Comparison of ENCODE assay signal across 8 cellular contexts in the genomic region with DNA sequence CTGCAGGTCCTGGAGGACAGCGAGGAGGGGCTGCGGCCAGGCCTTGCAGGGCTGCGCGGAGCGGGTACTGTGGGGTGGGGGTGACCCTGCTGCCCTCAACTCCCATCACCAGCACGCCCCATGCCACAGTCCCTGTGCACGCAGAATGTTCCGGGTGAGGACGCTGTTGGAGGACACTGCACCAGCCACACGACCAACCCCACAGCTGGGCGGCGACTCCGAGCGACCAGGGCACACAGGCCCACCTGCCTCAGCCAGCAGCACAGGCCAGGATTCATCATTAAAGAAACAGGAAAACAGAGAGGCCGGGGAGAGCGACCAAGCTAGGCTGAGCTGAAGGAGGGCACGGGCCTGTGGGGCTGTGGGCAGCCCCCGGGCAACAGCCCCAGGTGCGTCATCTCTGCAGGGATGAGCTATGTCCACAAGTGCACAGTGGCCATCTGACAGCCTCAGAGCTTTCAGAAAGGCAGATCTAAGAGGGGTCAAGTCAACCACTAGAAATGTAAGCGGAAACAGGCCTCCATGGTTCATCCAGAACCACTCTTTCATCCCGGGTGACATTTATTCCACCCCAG. TPM values are rescaled to one million over a fixed set of nuclear protein-coding genes. Genes with fewer than 3 reads are reported as not detected.
DNase-seq lines count a peak whose midpoint lies in the region; ATAC-seq and TF ChIP-seq lines count a peak whose summit lies in the region.

No MANE protein-coding gene starts in this region.

- H3K27me3 Mint-ChIP-seq in CD8-positive, alpha-beta memory T cell, result peaks cover 33 to 35% of the 10 kb centered on the region in 2 donors

- peak overlapping the region; percentile 39 to 76 (median 62) for H3K4me3 Mint-ChIP-seq in CD8-positive, alpha-beta memory T cell

- peaks cover 20% of the 10 kb centered on the region for H3K79me2 ChIP-seq in parathyroid adenoma

- peak overlapping the region; percentile 58 for H2AFZ ChIP-seq in parathyroid adenoma

- peaks cover 13% of the 10 kb centered on the region for H3K4me1 ChIP-seq in CD8-positive, alpha-beta memory T cell (ENCODE audit: insufficient read depth, low read length)
- no peaks in the 10 kb centered on the region for H3K4me1 ChIP-seq in parathyroid adenoma

- DNase-seq in CD8-positive, alpha-beta memory T cell, result no peak
- DNase-seq in RPMI8226, result peak; percentile 76
- no peak for DNase-seq in fibroblast of mammary gland (ENCODE audit: low read depth)
- DNase-seq in NCI-H1694 (lab: John Stamatoyannopoulos, UW), result no peak
- DNase-seq in NCI-H69 (lab: John Stamatoyannopoulos, UW), result no peak
- no peak for DNase-seq in DMS 273 (lab: John Stamatoyannopoulos, UW; ENCODE audit: unreplicated experiment)

- no peaks in the 10 kb centered on the region for H3K36me3 Mint-ChIP-seq in CD8-positive, alpha-beta memory T cell

- peaks cover 13 to 17% (median 17%) of the 10 kb centered on the region in 3 donors for H3K4me1 Mint-ChIP-seq in CD8-positive, alpha-beta memory T cell

- peaks cover 33% of the 10 kb centered on the region for H3K27me3 ChIP-seq in CD8-positive, alpha-beta memory T cell (ENCODE audit: insufficient read depth, low read length, poor library complexity, severe bottlenecking)
- no peaks in the 10 kb centered on the region for H3K27me3 ChIP-seq in parathyroid adenoma (ENCODE audit: control insufficient read depth, insufficient read depth, low read length)

- H3K9ac ChIP-seq in parathyroid adenoma, result no peak overlapping the region

- H3K27ac ChIP-seq in CD8-positive, alpha-beta memory T cell (ENCODE audit: low read depth, low read length), result no peak overlapping the region
- peak overlapping the region; percentile 86 for H3K27ac ChIP-seq in parathyroid adenoma

- H3K36me3 ChIP-seq in CD8-positive, alpha-beta memory T cell (ENCODE audit: insufficient read depth, low read length), result no peaks in the 10 kb centered on the region
- H3K36me3 ChIP-seq in parathyroid adenoma (ENCODE audit: control insufficient read depth, insufficient read depth, low read length), result no peaks in the 10 kb centered on the region

- no peak for TF ChIP-seq CTCF in fibroblast of mammary gland (conservative IDR thresholded peaks at IDR 0.05; ENCODE audit: control insufficient read depth, insufficient read depth, low read depth, low read length)
- TF ChIP-seq CTCF in parathyroid adenoma (IDR thresholded peaks at IDR 0.05), result no peak

- ATAC-seq in HG03571 (IDR thresholded peaks at IDR 0.05; ENCODE audit: unreplicated experiment), result no peak

- no peaks in the 10 kb centered on the region for H3K9me3 Mint-ChIP-seq in CD8-positive, alpha-beta memory T cell

- H3K27ac Mint-ChIP-seq in CD8-positive, alpha-beta memory T cell, result peak overlapping the region in 1 of 8 donors; percentile 14

- CTCF ChIA-PET in CD8-positive, alpha-beta memory T cell (lab: Charles Lee), result no interaction called here

- no peaks in the 10 kb centered on the region for H3K9me3 ChIP-seq in CD8-positive, alpha-beta memory T cell (ENCODE audit: low read length)
- H3K9me3 ChIP-seq in parathyroid adenoma (ENCODE audit: control insufficient read depth, low read length), result no peaks in the 10 kb centered on the region

- H3K4me3 ChIP-seq in CD8-positive, alpha-beta memory T cell (ENCODE audit: low read length), result no peak overlapping the region
- H3K4me3 ChIP-seq in fibroblast of mammary gland (ENCODE audit: control insufficient read depth, low read depth, low read length) (peak overlapping the region; percentile 87), parathyroid adenoma (ENCODE audit: low read depth, low read length) (peak overlapping the region; percentile 67)

- peak overlapping the region; percentile 71 for H3K4me2 ChIP-seq in parathyroid adenoma (ENCODE audit: low read length)

- POLR2A ChIA-PET in CD8-positive, alpha-beta memory T cell (lab: Charles Lee), result no interaction called here

RNA-seq across cellular contexts. Expression of gene GAS6, which starts 1.6 kb away (rescaled TPM):
- total RNA-seq in CD8-positive, alpha-beta memory T cell, result under 1 TPM; 0.42 to 0.50 TPM
- 0.47 TPM for polyA plus RNA-seq in CD8-positive, alpha-beta memory T cell
